ENCODE assay signal across 8 cellular contexts in the genomic region with DNA sequence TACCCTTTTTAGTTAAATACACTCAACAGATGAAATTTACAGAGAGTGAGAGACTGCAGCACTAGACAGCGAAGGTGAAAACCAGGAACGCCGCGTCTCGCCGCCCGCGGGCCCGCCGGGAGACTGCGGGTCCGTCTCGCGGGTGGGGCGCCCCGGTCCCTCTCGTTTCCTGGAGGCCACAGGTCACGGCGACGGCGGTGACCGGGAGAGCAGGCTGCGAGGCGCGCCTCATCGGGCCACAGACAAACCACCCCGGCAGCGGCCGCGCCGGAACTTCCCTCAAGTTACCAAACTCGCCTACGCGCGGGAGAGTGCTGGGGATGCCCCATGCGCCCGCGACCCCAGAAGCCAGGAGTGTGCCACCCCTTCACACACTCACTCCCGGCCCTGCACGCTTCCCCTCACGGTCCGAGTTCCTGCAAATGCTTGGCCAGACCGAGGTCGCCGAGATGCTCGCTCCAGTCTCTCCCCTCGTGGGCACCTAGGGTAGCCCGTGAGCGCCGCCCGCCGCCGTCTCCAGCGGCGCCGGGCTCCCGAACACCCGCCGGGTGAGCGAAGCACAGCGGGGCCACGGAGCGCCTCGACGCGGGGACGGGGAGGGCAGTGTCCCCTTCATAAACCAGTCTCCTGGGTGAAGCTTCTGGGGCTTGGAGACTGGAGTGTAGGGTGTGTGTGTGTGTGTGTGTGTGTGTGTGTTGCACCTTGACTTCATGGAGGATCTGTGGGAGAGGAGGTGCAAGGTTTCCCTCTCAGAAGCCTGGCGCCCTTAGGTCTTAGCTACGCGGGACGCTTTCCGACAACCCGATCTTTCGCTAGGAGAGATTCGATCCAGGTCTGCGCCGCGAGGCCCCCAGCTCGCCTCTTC. TPM values are rescaled to one million over a fixed set of nuclear protein-coding genes. Genes with fewer than 3 reads are reported as not detected.
A peak's percentile ranks its signal among the peaks of the same experiment; 100 is the strongest.
DNase-seq lines count a peak whose midpoint lies in the region; ATAC-seq and TF ChIP-seq lines count a peak whose summit lies in the region.

No MANE protein-coding gene starts in this region.

- no peak for TF ChIP-seq POLR2A in transverse colon (IDR thresholded peaks at IDR 0.05)

- H3K4me1 ChIP-seq in heart right ventricle (peaks cover 0 to 29% (median 14%) of the 10 kb centered on the region in 9 donors), transverse colon (peaks cover 0 to 19% (median 12%) of the 10 kb centered on the region in 4 donors)

- ATAC-seq in GM21515 (IDR thresholded peaks at IDR 0.05; ENCODE audit: unreplicated experiment) (peak; percentile 36), heart right ventricle (peak; percentile 63 to 86 (median 70))

- no peaks in the 10 kb centered on the region for H3K9me3 Mint-ChIP-seq in activated naive CD8-positive, alpha-beta T cell treated with anti-CD3 and anti-CD28 coated beads for 36 hours
- no peaks in the 10 kb centered on the region for H3K9me3 Mint-ChIP-seq in HFFc6

- peak overlapping the region; percentile 74 to 92 (median 82) for H3K27ac ChIP-seq in heart right ventricle
- H3K27ac ChIP-seq in transverse colon, result peak overlapping the region; percentile 79 to 83 (median 82)

- 1% methylated on average over 72 to 79 of the region's 79 CpGs for WGBS in heart right ventricle, 2 donors
- 0 to 1% methylated on average over 4 to 48 of the region's 79 CpGs for WGBS in transverse colon (ENCODE audit: low coverage in 1 of 2), 2 donors

- TF ChIP-seq EP300 in transverse colon (IDR thresholded peaks at IDR 0.05; ENCODE audit: low read depth), result no peak

- peaks cover 54% of the 10 kb centered on the region for H3K36me3 Mint-ChIP-seq in activated naive CD8-positive, alpha-beta T cell treated with anti-CD3 and anti-CD28 coated beads for 36 hours
- no peaks in the 10 kb centered on the region for H3K36me3 Mint-ChIP-seq in HFFc6 (ENCODE audit: low read depth)

- intact Hi-C loops in heart right ventricle (cut with DNase I), result loop anchor here (2.0 to 10.0 kb wide), 15 partner anchors 70 to 323 kb away; no protein-coding TSS in a partner anchor
- intact Hi-C loops in posterior cingulate gyrus (cut with DNase I), result loop anchor here (2.0 to 5.0 kb wide), 6 partner anchors 97 to 324 kb away; no protein-coding TSS in a partner anchor
- intact Hi-C loops in transverse colon (cut with DNase I; ENCODE audit: low total_unique reads), result loop anchor here (5.0 kb wide), 1 partner anchor 78 kb away; no protein-coding TSS in a partner anchor

- peaks cover 0 to 53% (median 0%) of the 10 kb centered on the region in 7 donors for H3K27me3 ChIP-seq in heart right ventricle
- H3K27me3 ChIP-seq in transverse colon, result peaks cover 61% of the 10 kb centered on the region

- H3K9me3 ChIP-seq in heart right ventricle, result no peaks in the 10 kb centered on the region
- H3K9me3 ChIP-seq in transverse colon, result no peaks in the 10 kb centered on the region

- H3K4me3 Mint-ChIP-seq in activated naive CD8-positive, alpha-beta T cell treated with anti-CD3 and anti-CD28 coated beads for 36 hours, result peak overlapping the region; percentile 94
- H3K4me3 Mint-ChIP-seq in HFFc6, result no peak overlapping the region

- DNase-seq in AG10803 (ENCODE audit: low read depth), result peak; percentile 6
- DNase-seq in SK-N-DZ (ENCODE audit: low spot score), result peak; percentile 32
- peak; percentile 86 for DNase-seq in activated naive CD8-positive, alpha-beta T cell treated with anti-CD3 and anti-CD28 coated beads for 36 hours
- peak; percentile 42 to 48 for DNase-seq in heart right ventricle
- peak; percentile 43 to 94 (median 57) for DNase-seq in posterior cingulate gyrus
- DNase-seq in transverse colon, result peak; percentile 32
- no peak for DNase-seq in HFFc6

- TF ChIP-seq CTCF in AG10803 (conservative IDR thresholded peaks at IDR 0.05; ENCODE audit: low read length) (no peak), heart right ventricle (IDR thresholded peaks at IDR 0.05) (peak in 6 of 9 donors; percentile 1 to 51 (median 38)), transverse colon (IDR thresholded peaks at IDR 0.05) (peak in 1 of 5 experiments; percentile 16), HFFc6 (IDR thresholded peaks at IDR 0.05) (no peak)

- in situ Hi-C loops in transverse colon (cut with MboI; ENCODE audit: low pct_ligation_motif_present in 1 of 4, low pct_unique_long_range_greater_than_20kb in 1 of 4, low sequenced_read_pairs in 3 of 4), result loop anchor here in 2 of 4 donors (25.0 kb wide), 1 partner anchor 333 kb away; no protein-coding TSS in a partner anchor

- H3K36me3 ChIP-seq in heart right ventricle (no peaks in the 10 kb centered on the region), transverse colon (no peaks in the 10 kb centered on the region)

- H3K27me3 Mint-ChIP-seq in activated naive CD8-positive, alpha-beta T cell treated with anti-CD3 and anti-CD28 coated beads for 36 hours, result no peaks in the 10 kb centered on the region
- peaks cover 50% of the 10 kb centered on the region for H3K27me3 Mint-ChIP-seq in HFFc6 (ENCODE audit: insufficient read depth)

- H3K27ac Mint-ChIP-seq in activated naive CD8-positive, alpha-beta T cell treated with anti-CD3 and anti-CD28 coated beads for 36 hours, result peak overlapping the region; percentile 98
- no peak overlapping the region for H3K27ac Mint-ChIP-seq in HFFc6

- H3K4me1 Mint-ChIP-seq in activated naive CD8-positive, alpha-beta T cell treated with anti-CD3 and anti-CD28 coated beads for 36 hours, result peaks cover 47% of the 10 kb centered on the region
- no peaks in the 10 kb centered on the region for H3K4me1 Mint-ChIP-seq in HFFc6 (ENCODE audit: low read depth)

- H3K4me3 ChIP-seq in AG10803 (ENCODE audit: low read length) (peak overlapping the region; percentile 24), heart right ventricle (peak overlapping the region; percentile 48 to 93 (median 80)), transverse colon (peak overlapping the region; percentile 59 to 89 (median 69))

RNA-seq across cellular contexts. Expression of a gene that starts 1.4 kb away (rescaled TPM):
- 1.7 and 3.7 TPM in 2 replicates for polyA plus RNA-seq in SK-N-DZ (2014; cell fraction: cytosol; rRNA removed)
- polyA plus RNA-seq in SK-N-DZ (2014; cell fraction: nucleus; rRNA removed), result 0.84 and 1.5 TPM in 2 replicates
- total RNA-seq in activated naive CD8-positive, alpha-beta T cell treated with anti-CD3 and anti-CD28 coated beads for 36 hours, result 10 to 100 TPM; 73.1 to 78.0 TPM
- 1 to 10 TPM; 1.5 to 4.7 (median 2.8) TPM for total RNA-seq in heart right ventricle
- under 1 TPM; 0.16 to 0.29 TPM for polyA plus RNA-seq in heart right ventricle
- 1 to 10 TPM in 3 of 4 donors, under 1 TPM in 1; 0.20 to 7.5 (median 2.4) TPM for total RNA-seq in transverse colon
- not detected for total RNA-seq in HFFc6 (2021; fragmentation: NEBNext Ultra II Directional; extraction: Animal tissue kit (Norgen Biotek cat#: 25700))

Comparison
In these comparisons a context has a peak if more than half of its experiments do, and no peak if none do; other contexts are left out.
1. H3K4me3 ChIP-seq: peak in every context shown above with its lines; median percentile 80 in heart right ventricle; 69 in transverse colon; 24 in AG10803.
2. CTCF ChIP-seq: peak in heart right ventricle (6 of 9); none in AG10803 (single experiment) and HFFc6 (single experiment).
3. RNA of a gene that starts 1.4 kb away (total RNA-seq): 73.1 to 78.0 TPM in activated naive CD8-positive, alpha-beta T cell treated with anti-CD3 and anti-CD28 coated beads for 36 hours; 0.20 to 7.5 TPM in transverse colon, 1.5 to 4.7 TPM in heart right ventricle and not detected in HFFc6; every median in the first group is over 4 times any median in the second.